ENCODE assay signal across 8 cellular contexts in the genomic region with DNA sequence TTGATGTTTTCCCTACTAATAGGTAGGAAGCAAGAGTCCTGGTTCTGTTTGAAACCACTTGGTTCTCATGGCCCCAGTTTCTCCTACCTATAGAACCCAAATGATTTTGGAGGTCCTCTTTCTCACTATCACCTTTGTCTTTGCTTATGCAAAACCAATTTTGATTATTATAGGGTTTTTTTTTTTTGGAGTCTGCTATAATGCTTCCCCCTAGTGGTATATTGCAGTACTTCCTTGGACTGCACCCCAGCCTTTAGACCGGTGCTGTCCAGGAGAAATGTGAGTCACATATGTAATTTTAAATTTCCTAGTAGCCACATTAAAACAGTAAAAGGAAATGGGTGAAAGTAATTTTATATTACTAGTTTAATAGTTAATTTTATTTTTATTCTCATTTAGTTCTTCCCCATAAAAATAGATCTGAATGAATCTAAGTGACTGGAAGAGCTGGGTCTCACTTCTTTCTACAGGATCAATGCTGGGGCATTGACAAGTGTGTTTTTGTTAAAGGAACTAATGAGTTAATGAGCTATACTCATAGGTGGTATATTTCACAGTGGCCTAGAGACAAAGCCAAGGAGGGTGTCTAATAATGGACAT. TPM values are rescaled to one million over a fixed set of nuclear protein-coding genes. Genes with fewer than 3 reads are reported as not detected.
DNase-seq lines count a peak whose midpoint lies in the region; ATAC-seq, FAIRE-seq and TF ChIP-seq lines count a peak whose summit lies in the region.

No MANE protein-coding gene starts in this region.

- POLR2A ChIA-PET in Panc1 (lab: Charles Lee) = no interaction called here

- no peak overlapping the region for H3K4me3 Mint-ChIP-seq in mesothelial cell of epicardium

- no peak overlapping the region for H3K27ac ChIP-seq in Panc1 (ENCODE audit: low read length)

- in situ Hi-C loops in Panc1 (cut with HindIII; ENCODE audit: low pct_unique_long_range_greater_than_20kb, low sequenced_read_pairs) = no loop called here

- no TSS peak for BruUV-seq in Panc1 (replicated peaks; lab: Mats Ljungman, UMichigan)

- H3K4me1 ChIP-seq in Panc1 (ENCODE audit: control insufficient read depth, insufficient read depth, low read length) = no peaks in the 10 kb centered on the region

- CTCF ChIA-PET in Panc1 (lab: Charles Lee) = interaction anchor here (2.2 kb wide), 1 partner anchor 71 kb away, joined by 19 read pairs; no protein-coding TSS in a partner anchor

- H3K9me3 Mint-ChIP-seq in mesothelial cell of epicardium = no peaks in the 10 kb centered on the region

- ATAC-seq in Panc1 (no peak), HG03342 (IDR thresholded peaks at IDR 0.05; ENCODE audit: unreplicated experiment) (no peak)

- no peak for FAIRE-seq in HTR-8/SVneo (lab: Jason Lieb, UNC)

- no peak overlapping the region for H3K4me3 ChIP-seq in Panc1 (ENCODE audit: low read depth in 2 of 2, low read length in 2 of 2)

- no peaks in the 10 kb centered on the region for H3K36me3 Mint-ChIP-seq in mesothelial cell of epicardium

- no peaks in the 10 kb centered on the region for H3K36me3 ChIP-seq in Panc1 (ENCODE audit: control insufficient read depth, insufficient read depth, low read length)

- H3K27me3 ChIP-seq in Panc1 (ENCODE audit: control insufficient read depth, insufficient read depth, low read length) = peaks cover 21% of the 10 kb centered on the region

- peaks cover 5% of the 10 kb centered on the region for H3K4me1 Mint-ChIP-seq in mesothelial cell of epicardium

- DNase-seq in NCI-H187 treated with DMSO at 0.1 percent for 48 hours (lab: John Stamatoyannopoulos, UW) (peak; percentile 38), NCI-H187 (lab: John Stamatoyannopoulos, UW) (no peak), HTR-8/SVneo (ENCODE audit: insufficient read length, low spot score) (peak; percentile 72), Panc1 (ENCODE audit: low read depth, low spot score) (peak; percentile 45), dedifferentiated amniotic fluid mesenchymal stem cell (ENCODE audit: extremely low spot score) (peak; percentile 74), mesothelial cell of epicardium (ENCODE audit: low spot score in 2 of 2, unreplicated experiment in 2 of 2) (no peak), ecto neural progenitor cell (ENCODE audit: low spot score) (no peak)

- H3K27ac Mint-ChIP-seq in mesothelial cell of epicardium = no peak overlapping the region

- intact Hi-C loops in Panc1 (cut with micrococcal nuclease; ENCODE audit: unreplicated experiment) = loop anchor here (5.0 to 10.0 kb wide), 3 partner anchors 276 to 434 kb away; partner anchors contain the start of gene DYRK3

- peak; percentile 83; the same call in 1 of the 2 replicates for TF ChIP-seq CTCF in Panc1 (IDR thresholded peaks at IDR 0.05)
- TF ChIP-seq CTCF in mesothelial cell of epicardium (IDR thresholded peaks at IDR 0.05; ENCODE audit: unreplicated experiment) = peak; percentile 97

- H3K9me3 ChIP-seq in Panc1 (ENCODE audit: control insufficient read depth, insufficient read depth, low read depth, low read length) = no peaks in the 10 kb centered on the region

- peaks cover 88% of the 10 kb centered on the region for H3K27me3 Mint-ChIP-seq in mesothelial cell of epicardium (ENCODE audit: low read depth)

RNA-seq across cellular contexts. Expression of gene FCMR, which starts 10.6 kb away (rescaled TPM):
- total RNA-seq in Panc1 (2021; ENCODE audit: unreplicated experiment) = 0.41 TPM
- not detected for polyA plus RNA-seq in Panc1 (2012; ENCODE audit: insufficient read length)
- total RNA-seq in mesothelial cell of epicardium = not detected in 3 replicates

RNA-seq across cellular contexts. Expression of gene IL24, which starts 13.9 kb away (rescaled TPM):
- total RNA-seq in Panc1 (2021; ENCODE audit: unreplicated experiment) (not detected), mesothelial cell of epicardium (not detected in 3 replicates)
- not detected for polyA plus RNA-seq in Panc1 (2012; ENCODE audit: insufficient read length)

RNA-seq across cellular contexts. Expression of gene PIGR, which starts 35.1 kb away (rescaled TPM):
- total RNA-seq in Panc1 (2021; ENCODE audit: unreplicated experiment) = 1.4 TPM
- not detected for polyA plus RNA-seq in Panc1 (2012; ENCODE audit: insufficient read length)
- total RNA-seq in mesothelial cell of epicardium = not detected in 3 replicates

RNA-seq across cellular contexts. Expression of gene IL20, which starts 45.7 kb away (rescaled TPM):
- total RNA-seq in Panc1 (2021; ENCODE audit: unreplicated experiment) = not detected
- not detected for polyA plus RNA-seq in Panc1 (2012; ENCODE audit: insufficient read length)
- total RNA-seq in mesothelial cell of epicardium = not detected in 3 replicates

RNA-seq across cellular contexts. Expression of gene FCAMR, which starts 59.1 kb away (rescaled TPM):
- total RNA-seq in Panc1 (2021; ENCODE audit: unreplicated experiment) (not detected), mesothelial cell of epicardium (not detected in 3 replicates)
- polyA plus RNA-seq in Panc1 (2012; ENCODE audit: insufficient read length) = not detected

Comparison
In these comparisons a context has a peak if more than half of its experiments do, and no peak if none do; other contexts are left out.
1. DNase-seq: peak in NCI-H187 treated with DMSO at 0.1 percent for 48 hours (single experiment), HTR-8/SVneo (single experiment), Panc1 (single experiment) and dedifferentiated amniotic fluid mesenchymal stem cell (single experiment); none in NCI-H187 (0 of 2), mesothelial cell of epicardium (0 of 2) and ecto neural progenitor cell (single experiment).